ENCODE assay signal across 2 cellular contexts in genomic region chr18:1033092-1033491, GRCh38.
DNase-seq lines count a peak whose midpoint lies in the region; ATAC-seq, FAIRE-seq and TF ChIP-seq lines count a peak whose summit lies in the region.
"Not testable (repeated sequence)": the region's sequence is repeated elsewhere in the genome, so short reads cannot be mapped to it uniquely, and the experiment has no call there.

No MANE protein-coding gene starts in this region.

- not testable (repeated sequence) for H3K79me2 ChIP-seq in K562 (ENCODE audit: control insufficient read depth, insufficient read depth, low read length)

- not testable (repeated sequence) for H2AFZ ChIP-seq in K562 (ENCODE audit: low read depth, low read length)

- H3K9me3 ChIP-seq in K562 (replicated peaks; ENCODE audit: control insufficient read depth, insufficient read depth, low read depth, low read length) = not testable (repeated sequence)

- CTCF ChIA-PET in K562 (lab: Yijun Ruan, JAX; ENCODE audit: low intra/inter-chr PET ratio) = not testable (repeated sequence)

- not testable (repeated sequence) for H3K4me1 ChIP-seq in K562 (replicated peaks in 1 of 2; ENCODE audit: control insufficient read depth in 2 of 2, insufficient read depth in 2 of 2, low read length in 2 of 2)

- not testable (repeated sequence) for H3K27me3 ChIP-seq in K562 (ENCODE audit: control insufficient read depth in 2 of 2, insufficient read depth in 2 of 2, low read length in 2 of 2)

- not testable (repeated sequence) for ATAC-seq in K562

- H3K4me3 ChIP-seq in K562 = not testable (repeated sequence)

- peak; percentile 22 for DNase-seq in NCI-H748 (lab: John Stamatoyannopoulos, UW; ENCODE audit: unreplicated experiment)
- not testable (repeated sequence) for DNase-seq in K562 (ENCODE audit: extremely low read depth in 1 of 4, low spot score in 3 of 4)

- not testable (repeated sequence) for H3K9me1 ChIP-seq in K562 (ENCODE audit: control insufficient read depth, insufficient read depth, low read length)

- BruUV-seq in K562 (replicated peaks; lab: Mats Ljungman, UMichigan) = not testable (repeated sequence)

- H4K20me1 ChIP-seq in K562 (replicated peaks; ENCODE audit: control insufficient read depth, insufficient read depth, low read length) = not testable (repeated sequence)

- intact Hi-C loops in K562 (cut with micrococcal nuclease) = not testable (repeated sequence)

- H3K27ac ChIP-seq in K562 (ENCODE audit: extremely low read depth, low read depth, low read length) = not testable (repeated sequence)

- TF ChIP-seq RAD21 in K562 (CRISPR knock-in tag; conservative IDR thresholded peaks at IDR 0.05 in 1 of 2, IDR thresholded peaks at IDR 0.05 in 1 of 2) = not testable (repeated sequence)

- not testable (repeated sequence) for FAIRE-seq in K562 (lab: Jason Lieb, UNC)

- not testable (repeated sequence) for TF ChIP-seq CTCF in K562 (IDR thresholded peaks at IDR 0.05 in 2 of 3, conservative IDR thresholded peaks at IDR 0.05 in 1 of 3; ENCODE audit: insufficient read depth in 2 of 3, low read depth in 1 of 3, low read length in 3 of 3)

- H3K9ac ChIP-seq in K562 (ENCODE audit: insufficient read depth in 1 of 2, low read depth in 2 of 2, low read length in 2 of 2) = not testable (repeated sequence)

- TF ChIP-seq EP300 in K562 (IDR thresholded peaks at IDR 0.05; ENCODE audit: low read length) = not testable (repeated sequence)

- H3K4me2 ChIP-seq in K562 (ENCODE audit: insufficient read depth, low read length) = not testable (repeated sequence)

- in situ Hi-C loops in K562 (cut with MboI) = not testable (repeated sequence)

- TF ChIP-seq POLR2A in K562 (conservative IDR thresholded peaks at IDR 0.05) = not testable (repeated sequence)

- not testable (repeated sequence) for H3K36me3 ChIP-seq in K562 (ENCODE audit: control insufficient read depth, insufficient read depth, low read length)

- WGBS in K562 (ENCODE audit: insufficient coverage, low coverage, missing lambda C conversion rate) = 16% methylated on average over 3 of the region's 3 CpGs

- POLR2A ChIA-PET in K562 (lab: Yijun Ruan, JAX) = interaction anchor here (1.0 kb wide), 1 partner anchor 8 kb away, joined by 3 read pairs; no protein-coding TSS in a partner anchor

TF ChIP-seq in K562, 482 proteins besides CTCF, POLR2A, EP300 and RAD21:
- TF ChIP-seq ZNF507 (tag; conservative IDR thresholded peaks at IDR 0.05) (peak; percentile 92), ZNF354B (CRISPR knock-in tag; IDR thresholded peaks at IDR 0.05) (peak; percentile 56; the same call in 1 of the 2 replicates)
TF ChIP-seq in K562: peak in this region for 2; not testable (repeated sequence) for 480.
